9 cellular contexts compared by ENCODE assay signal in genomic region chr6:3746119-3746691, GRCh38. TPM values are rescaled to one million over a fixed set of nuclear protein-coding genes. Genes with fewer than 3 reads are reported as not detected.
DNase-seq lines count a peak whose midpoint lies in the region; ATAC-seq, FAIRE-seq and TF ChIP-seq lines count a peak whose summit lies in the region.
"Had no signal": no experiment of that assay in that cellular context is flagged by ENCODE, and none has a peak within 500 bp of the region (broad histone marks: within the 10 kb centered on the region; RNA-seq: fewer than 3 reads in every experiment).

No MANE protein-coding gene starts in this region.

- H2AFZ ChIP-seq in K562 (ENCODE audit: low read depth, low read length): no peak overlapping the region

- FAIRE-seq in K562 (lab: Jason Lieb, UNC): no peak

- peaks cover 44% of the 10 kb centered on the region for H3K27me3 Mint-ChIP-seq in activated T-cell treated with anti-CD3 and anti-CD28 coated beads, Interleukin-2, amount 50 U/mL, for 72 hours (ENCODE audit: low read depth)

- peak; percentile 56 for ATAC-seq in GM18511 (IDR thresholded peaks at IDR 0.05; ENCODE audit: unreplicated experiment)
- ATAC-seq in HG02623 (IDR thresholded peaks at IDR 0.05; ENCODE audit: unreplicated experiment): peak; percentile 35
- ATAC-seq in K562: no peak
- no peak for ATAC-seq in activated T-cell treated with anti-CD3 and anti-CD28 coated beads, Interleukin-2, amount 50 U/mL, for 72 hours (replicated peaks in 1 of 2)

- TF ChIP-seq CTCF in K562 (IDR thresholded peaks at IDR 0.05 in 2 of 3, conservative IDR thresholded peaks at IDR 0.05 in 1 of 3; ENCODE audit: insufficient read depth in 2 of 3, low read depth in 1 of 3, low read length in 3 of 3): no peak

- no peak overlapping the region for H3K4me3 Mint-ChIP-seq in activated T-cell treated with anti-CD3 and anti-CD28 coated beads, Interleukin-2, amount 50 U/mL, for 72 hours

- DNase-seq in K562 (ENCODE audit: extremely low read depth in 1 of 4, low spot score in 3 of 4) (no peak), DMS153 treated with DMSO at 0.1 percent for 48 hours (lab: John Stamatoyannopoulos, UW; ENCODE audit: unreplicated experiment) (no peak), caudate nucleus (lab: John Stamatoyannopoulos, UW) (no peak), T-helper 2 cell (no peak)
- no peak for DNase-seq in activated T-cell treated with anti-CD3 and anti-CD28 coated beads, Interleukin-2, amount 50 U/mL, for 72 hours
- DNase-seq: T1000 had no signal

- no TSS peak for BruUV-seq in K562 (replicated peaks; lab: Mats Ljungman, UMichigan)

- no peak overlapping the region for H3K27ac Mint-ChIP-seq in activated T-cell treated with anti-CD3 and anti-CD28 coated beads, Interleukin-2, amount 50 U/mL, for 72 hours

- peaks cover 25 to 81% of the 10 kb centered on the region in 2 experiments; a peak in 4 of 5 replicates for H3K27me3 ChIP-seq in K562 (ENCODE audit: control insufficient read depth in 2 of 2, insufficient read depth in 2 of 2, low read length in 2 of 2)
- peaks cover 5% of the 10 kb centered on the region for H3K27me3 ChIP-seq in rectal smooth muscle tissue (ENCODE audit: control insufficient read depth, insufficient read depth, low read length)

- intact Hi-C loops in K562 (cut with micrococcal nuclease): loop anchor here (5.0 kb wide), 1 partner anchor 141 kb away; no protein-coding TSS in a partner anchor

- POLR2A ChIA-PET in K562 (lab: Yijun Ruan, JAX): interaction anchor here (0.6 kb wide), 1 partner anchor 954 kb away, joined by 3 read pairs; no protein-coding TSS in a partner anchor

- in situ Hi-C loops in K562 (cut with MboI): loop anchor here (5.0 to 10.0 kb wide), 3 partner anchors 186 to 429 kb away; no protein-coding TSS in a partner anchor

- CTCF ChIA-PET in K562 (lab: Yijun Ruan, JAX; ENCODE audit: low intra/inter-chr PET ratio): no interaction called here

- H3K36me3 ChIP-seq in K562 (ENCODE audit: control insufficient read depth, insufficient read depth, low read length): no peaks in the 10 kb centered on the region
- H3K36me3 ChIP-seq in rectal smooth muscle tissue (ENCODE audit: control insufficient read depth, insufficient read depth, low read length): no peaks in the 10 kb centered on the region

- H3K79me2 ChIP-seq in K562 (ENCODE audit: control insufficient read depth, insufficient read depth, low read length): no peaks in the 10 kb centered on the region

- no peak for TF ChIP-seq POLR2A in K562 (conservative IDR thresholded peaks at IDR 0.05)

- H3K9me3 Mint-ChIP-seq in activated T-cell treated with anti-CD3 and anti-CD28 coated beads, Interleukin-2, amount 50 U/mL, for 72 hours: no peaks in the 10 kb centered on the region

- TF ChIP-seq RAD21 in K562 (CRISPR knock-in tag; conservative IDR thresholded peaks at IDR 0.05 in 1 of 2, IDR thresholded peaks at IDR 0.05 in 1 of 2): no peak

- no peak overlapping the region for H3K4me3 ChIP-seq in K562
- H3K4me3 ChIP-seq in rectal smooth muscle tissue (ENCODE audit: low read length): no peak overlapping the region

- WGBS in K562 (ENCODE audit: insufficient coverage, low coverage, missing lambda C conversion rate): 9% methylated on average over 9 of the region's 11 CpGs

- peaks cover 8 to 13% of the 10 kb centered on the region in 2 experiments; a peak in 4 of 5 replicates for H3K4me1 ChIP-seq in K562 (replicated peaks in 1 of 2; ENCODE audit: control insufficient read depth in 2 of 2, insufficient read depth in 2 of 2, low read length in 2 of 2)
- peaks cover 49% of the 10 kb centered on the region for H3K4me1 ChIP-seq in rectal smooth muscle tissue (ENCODE audit: control insufficient read depth, insufficient read depth, low read length)

- H3K27ac ChIP-seq in K562 (ENCODE audit: extremely low read depth, low read depth, low read length) (no peak overlapping the region), rectal smooth muscle tissue (ENCODE audit: low read depth, low read length) (peak overlapping the region; percentile 23), caudate nucleus (ENCODE audit: low read depth, low read length) (no peak overlapping the region)

- H3K4me2 ChIP-seq in K562 (ENCODE audit: insufficient read depth, low read length): no peak overlapping the region

- peaks cover 17% of the 10 kb centered on the region for H3K4me1 Mint-ChIP-seq in activated T-cell treated with anti-CD3 and anti-CD28 coated beads, Interleukin-2, amount 50 U/mL, for 72 hours (ENCODE audit: low read depth)

- no peaks in the 10 kb centered on the region for H3K9me1 ChIP-seq in K562 (ENCODE audit: control insufficient read depth, insufficient read depth, low read length)

- TF ChIP-seq EP300 in K562 (IDR thresholded peaks at IDR 0.05; ENCODE audit: low read length): no peak

- H4K20me1 ChIP-seq in K562 (replicated peaks; ENCODE audit: control insufficient read depth, insufficient read depth, low read length): peaks cover 5% of the 10 kb centered on the region

- H3K9me3 ChIP-seq in K562 (replicated peaks; ENCODE audit: control insufficient read depth, insufficient read depth, low read depth, low read length): no peaks in the 10 kb centered on the region

- H3K36me3 Mint-ChIP-seq in activated T-cell treated with anti-CD3 and anti-CD28 coated beads, Interleukin-2, amount 50 U/mL, for 72 hours (ENCODE audit: insufficient read depth in 2 of 2): no peaks in the 10 kb centered on the region

- H3K9ac ChIP-seq in K562 (ENCODE audit: insufficient read depth in 1 of 2, low read depth in 2 of 2, low read length in 2 of 2) (no peak overlapping the region), rectal smooth muscle tissue (ENCODE audit: low read length) (no peak overlapping the region)

TF ChIP-seq in K562, 482 proteins besides CTCF, POLR2A, EP300 and RAD21:
- peak; percentile 16; the same call in 1 of the 2 replicates for TF ChIP-seq SPI1 (IDR thresholded peaks at IDR 0.05; ENCODE audit: borderline replicate concordance, low read depth, low read length)
- no peak for TF ChIP-seq TFAM (CRISPR knock-in tag; conservative IDR thresholded peaks at IDR 0.05)
TF ChIP-seq in K562: peak in this region for 1.

RNA-seq across cellular contexts. Expression of gene PXDC1, which starts 5.3 kb away (rescaled TPM):
- not detected in 2 replicates for total RNA-seq in K562 (2011; cell fraction: chromatin; rRNA removed; ENCODE audit: low replicate concordance)
- 0.17 TPM in 1 of 2 replicates, not detected in the other for total RNA-seq in K562 (2011; cell fraction: nucleolus; rRNA removed)
- not detected in 2 replicates for total RNA-seq in K562 (2011; cell fraction: nucleoplasm; rRNA removed)
- total RNA-seq in K562 (2014; rRNA removed) (0.08 TPM in 1 of 2 replicates, not detected in the other), K562 (2014; rRNA removed; fragmentation: Illumina TruSeq; extraction: Trizol) (not detected in 2 replicates), K562 (2015; rRNA removed; fragmentation: Illumina TruSeq; extraction: Trizol) (0.11 TPM in 1 of 2 replicates, not detected in the other), K562 (2021) (0.20 and 0.33 TPM in 2 replicates)
- polyA plus RNA-seq in K562 (2011; rRNA removed) (0.08 and 0.22 TPM in 2 replicates), K562 (2014; fragmentation: Illumina TruSeq; extraction: Trizol) (0.08 and 0.10 TPM in 2 replicates), K562 (2014; fragmentation: Nextera tagmentation; extraction: Ambion mirVana) (not detected), K562 (2014; rRNA removed) (0.09 and 0.12 TPM in 2 replicates)
- polyA plus RNA-seq in K562 (2011; cell fraction: cytosol; rRNA removed): 0.24 TPM in 1 of 2 replicates, not detected in the other
- polyA plus RNA-seq in K562 (2011; cell fraction: nucleus; rRNA removed): 0.31 TPM in 1 of 2 replicates, not detected in the other
- polyA plus RNA-seq in K562 (2012): 0.12 and 0.47 TPM in 2 replicates
- not detected in 2 replicates for polyA minus RNA-seq in K562 (2011; rRNA and poly(A)+ RNA removed)
- not detected in 2 replicates for polyA minus RNA-seq in K562 (2011; cell fraction: cytosol; rRNA and poly(A)+ RNA removed)
- 0.27 TPM in 1 of 2 replicates, not detected in the other for polyA minus RNA-seq in K562 (2011; cell fraction: nucleus; rRNA and poly(A)+ RNA removed)
- 1 to 10 TPM in 1 of 2 donors, under 1 TPM in 1; 0.94 to 7.2 TPM for total RNA-seq in activated T-cell treated with anti-CD3 and anti-CD28 coated beads, Interleukin-2, amount 50 U/mL, for 72 hours

Comparison
In these comparisons a context has a peak if more than half of its experiments do, and no peak if none do; other contexts are left out.
1. ATAC-seq: peak in GM18511 (single experiment) and HG02623 (single experiment); none in K562 (single experiment) and activated T-cell treated with anti-CD3 and anti-CD28 coated beads, Interleukin-2, amount 50 U/mL, for 72 hours (0 of 2).